10 cellular contexts compared by ENCODE assay signal in genomic region chr2:44940612-44941464, GRCh38. TPM values are rescaled to one million over a fixed set of nuclear protein-coding genes. Genes with fewer than 3 reads are reported as not detected.
DNase-seq lines count a peak whose midpoint lies in the region; ATAC-seq and TF ChIP-seq lines count a peak whose summit lies in the region.
"Had no signal": no experiment of that assay in that cellular context is flagged by ENCODE, and none has a peak within 500 bp of the region (broad histone marks: within the 10 kb centered on the region; RNA-seq: fewer than 3 reads in every experiment).

No MANE protein-coding gene starts in this region.

- H3K27ac Mint-ChIP-seq in activated CD4-positive, alpha-beta T cell treated with anti-CD3 and anti-CD28 coated beads, Interleukin-2, amount 10 ng/mL, durations not matched to agents 7 days and 5 days = no peak overlapping the region

- H3K9me3 ChIP-seq in PC-3 (ENCODE audit: low read length) = no peaks in the 10 kb centered on the region
- H3K9me3 ChIP-seq in esophagus muscularis mucosa = no peaks in the 10 kb centered on the region
- no peaks in the 10 kb centered on the region for H3K9me3 ChIP-seq in smooth muscle cell (replicated peaks; ENCODE audit: low read depth)

- no peaks in the 10 kb centered on the region for H3K9me3 Mint-ChIP-seq in activated CD4-positive, alpha-beta T cell treated with anti-CD3 and anti-CD28 coated beads, Interleukin-2, amount 10 ng/mL, durations not matched to agents 7 days and 5 days

- 10% methylated on average over 27 of the region's 27 CpGs for WGBS in esophagus muscularis mucosa
- WGBS in smooth muscle cell (ENCODE audit: low lambda C conversion rate) = 5% methylated on average over 27 of the region's 27 CpGs

- DNase-seq in activated CD4-positive, alpha-beta T cell treated with anti-CD3 and anti-CD28 coated beads, Interleukin-2, amount 10 ng/mL, durations not matched to agents 7 days and 5 days = no peak
- DNase-seq in activated CD4-positive, alpha-beta T cell treated with anti-CD3 and anti-CD28 coated beads, Interleukin-2, amount 50 U/mL, for 4 hours = no peak
- DNase-seq in PC-3 (no peak), esophagus muscularis mucosa (ENCODE audit: extremely low spot score) (no peak), smooth muscle cell (lab: John Stamatoyannopoulos, UW; ENCODE audit: unreplicated experiment) (no peak), GM10266 (ENCODE audit: extremely low spot score) (no peak), glomerular visceral epithelial cell (ENCODE audit: extremely low spot score) (no peak)
- DNase-seq: activated CD4-positive, alpha-beta T cell treated with anti-CD3 and anti-CD28 coated beads for 1 hour had no signal

- H4K20me1 ChIP-seq in PC-3 (ENCODE audit: low read length) (no peaks in the 10 kb centered on the region), smooth muscle cell (ENCODE audit: low read depth) (no peaks in the 10 kb centered on the region)

- peak overlapping the region; percentile 91 for H3K4me2 ChIP-seq in PC-3 (ENCODE audit: low read length)
- H3K4me2 ChIP-seq in smooth muscle cell = peak overlapping the region; percentile 4

- H3K4me1 ChIP-seq in PC-3 (ENCODE audit: insufficient read depth, low read length) (peaks cover 3% of the 10 kb centered on the region), esophagus muscularis mucosa (peaks cover 38 to 87% (median 69%) of the 10 kb centered on the region in 4 donors), smooth muscle cell (ENCODE audit: low read depth) (peaks cover 35% of the 10 kb centered on the region)

- TF ChIP-seq EP300 in esophagus muscularis mucosa (IDR thresholded peaks at IDR 0.05) = no peak

- H3K4me3 ChIP-seq in PC-3 (ENCODE audit: low read length) = peak overlapping the region; percentile 89
- H3K4me3 ChIP-seq in esophagus muscularis mucosa = peak overlapping the region; percentile 37 to 54 (median 42)
- H3K4me3 ChIP-seq in smooth muscle cell = no peak overlapping the region

- no peaks in the 10 kb centered on the region for H3K9me2 ChIP-seq in PC-3 (replicated peaks; ENCODE audit: low read length)

- peaks cover 82% of the 10 kb centered on the region for H3K27me3 Mint-ChIP-seq in activated CD4-positive, alpha-beta T cell treated with anti-CD3 and anti-CD28 coated beads, Interleukin-2, amount 10 ng/mL, durations not matched to agents 7 days and 5 days

- no TSS peak for BruUV-seq in PC-3 (replicated peaks; lab: Mats Ljungman, UMichigan)

- POLR2A ChIA-PET in activated CD4-positive, alpha-beta T cell treated with anti-CD3 and anti-CD28 coated beads, Interleukin-2, amount 10 ng/mL, durations not matched to agents 7 days and 5 days (lab: Charles Lee) = no interaction called here
- POLR2A ChIA-PET in PC-3 (lab: Charles Lee; ENCODE audit: unreplicated experiment) = no interaction called here

- H3K4me3 Mint-ChIP-seq in activated CD4-positive, alpha-beta T cell treated with anti-CD3 and anti-CD28 coated beads, Interleukin-2, amount 10 ng/mL, durations not matched to agents 7 days and 5 days = peak overlapping the region; percentile 74

- H3K9ac ChIP-seq in PC-3 (ENCODE audit: low read length) (no peak overlapping the region), smooth muscle cell (ENCODE audit: low read depth) (no peak overlapping the region)

- intact Hi-C loops in PC-3 (cut with micrococcal nuclease) (no loop called here), esophagus muscularis mucosa (cut with DNase I) (no loop called here)

- CTCF ChIA-PET in activated CD4-positive, alpha-beta T cell treated with anti-CD3 and anti-CD28 coated beads, Interleukin-2, amount 10 ng/mL, durations not matched to agents 7 days and 5 days (lab: Charles Lee) = interaction anchor here (0.6 to 1.2 kb wide), 6 partner anchors 10 to 481 kb away, joined by 3 to 4 read pairs (median 3); no protein-coding TSS in a partner anchor
- CTCF ChIA-PET in PC-3 (lab: Charles Lee) = no interaction called here

- H3K27ac ChIP-seq in PC-3 (ENCODE audit: low read length) = no peak overlapping the region
- H3K27ac ChIP-seq in esophagus muscularis mucosa (replicated peaks in 1 of 4) = no peak overlapping the region
- H3K27ac ChIP-seq in smooth muscle cell (ENCODE audit: low read depth) = no peak overlapping the region

- H3K36me3 ChIP-seq in PC-3 (ENCODE audit: low read depth, low read length) (no peaks in the 10 kb centered on the region), esophagus muscularis mucosa (no peaks in the 10 kb centered on the region), smooth muscle cell (ENCODE audit: low read depth) (no peaks in the 10 kb centered on the region)

- H3K4me1 Mint-ChIP-seq in activated CD4-positive, alpha-beta T cell treated with anti-CD3 and anti-CD28 coated beads, Interleukin-2, amount 10 ng/mL, durations not matched to agents 7 days and 5 days = peaks cover 30% of the 10 kb centered on the region

- TF ChIP-seq POLR2A in esophagus muscularis mucosa (IDR thresholded peaks at IDR 0.05; ENCODE audit: low read depth) = no peak

- TF ChIP-seq CTCF in PC-3 (conservative IDR thresholded peaks at IDR 0.05; ENCODE audit: low read depth, low read length) (no peak), esophagus muscularis mucosa (IDR thresholded peaks at IDR 0.05) (no peak), smooth muscle cell (IDR thresholded peaks at IDR 0.05; ENCODE audit: borderline replicate concordance, insufficient read depth, poor library complexity, severe bottlenecking) (no peak), GM10266 (IDR thresholded peaks at IDR 0.05; ENCODE audit: control insufficient read depth, insufficient read depth, low read depth, missing control alignments) (no peak)

- H2AFZ ChIP-seq in PC-3 (ENCODE audit: low read length) = peak overlapping the region; percentile 97; the same call in 1 of the 2 replicates
- H2AFZ ChIP-seq in smooth muscle cell (ENCODE audit: low read depth) = no peak overlapping the region

- H3K79me2 ChIP-seq in PC-3 (ENCODE audit: low read length) (no peaks in the 10 kb centered on the region), smooth muscle cell (ENCODE audit: low read depth) (no peaks in the 10 kb centered on the region)

- H3K27me3 ChIP-seq in PC-3 (ENCODE audit: low read length) = peaks cover 6% of the 10 kb centered on the region; the same call in 1 of the 2 replicates
- H3K27me3 ChIP-seq in esophagus muscularis mucosa = peaks cover 11 to 100% (median 84%) of the 10 kb centered on the region in 4 donors
- H3K27me3 ChIP-seq in smooth muscle cell (ENCODE audit: low read depth) = peaks cover 100% of the 10 kb centered on the region

- ATAC-seq in PC-3 = no peak
- no peak for ATAC-seq in HG03460 (IDR thresholded peaks at IDR 0.05; ENCODE audit: unreplicated experiment)

- H3F3A ChIP-seq in PC-3 (ENCODE audit: low read length, unreplicated experiment) = no peaks in the 10 kb centered on the region
- no peaks in the 10 kb centered on the region for H3F3A ChIP-seq in smooth muscle cell (ENCODE audit: low read depth)

- H3K36me3 Mint-ChIP-seq in activated CD4-positive, alpha-beta T cell treated with anti-CD3 and anti-CD28 coated beads, Interleukin-2, amount 10 ng/mL, durations not matched to agents 7 days and 5 days (ENCODE audit: low read depth) = peaks cover 3% of the 10 kb centered on the region

RNA-seq across cellular contexts. Expression of gene SIX3, which starts 0.7 kb away (rescaled TPM):
- total RNA-seq in activated CD4-positive, alpha-beta T cell treated with anti-CD3 and anti-CD28 coated beads, Interleukin-2, amount 10 ng/mL, durations not matched to agents 7 days and 5 days = not detected
- total RNA-seq in PC-3 (2014; rRNA removed) (0.07 TPM in 1 of 2 replicates, not detected in the other), esophagus muscularis mucosa (under 1 TPM; 0.11 to 0.42 (median 0.18) TPM), smooth muscle cell (not detected in 2 replicates)
- not detected in 2 replicates for polyA plus RNA-seq in smooth muscle cell
- total RNA-seq: progenitor cell of endocrine pancreas had no signal
